Comparison of ENCODE assay signal across 16 cellular contexts in genomic region chr11:96316869-96317268, GRCh38. TPM values are rescaled to one million over a fixed set of nuclear protein-coding genes. Genes with fewer than 3 reads are reported as not detected.
DNase-seq lines count a peak whose midpoint lies in the region; ATAC-seq lines count a peak whose summit lies in the region.
"Had no signal": no experiment of that assay in that cellular context is flagged by ENCODE, and none has a peak within 500 bp of the region (broad histone marks: within the 10 kb centered on the region; RNA-seq: fewer than 3 reads in every experiment).

No MANE protein-coding gene starts in this region.

- no peaks in the 10 kb centered on the region for H3K27me3 Mint-ChIP-seq in dendritic cell treated with granulocyte-macrophage colony-stimulating factor and Interleukin-4, amounts not matched to agents 40 ng/mL and 50 ng/mL, for 4 days
- no peaks in the 10 kb centered on the region for H3K27me3 Mint-ChIP-seq in naive thymus-derived CD8-positive, alpha-beta T cell
- H3K27me3 Mint-ChIP-seq: activated CD4-positive, alpha-beta T cell treated with anti-CD3 and anti-CD28 coated beads, Interleukin-2, amount 10 ng/mL, durations not matched to agents 7 days and 5 days had no signal

- peak overlapping the region; percentile 43 for H3K27ac Mint-ChIP-seq in dendritic cell treated with granulocyte-macrophage colony-stimulating factor and Interleukin-4, amounts not matched to agents 40 ng/mL and 50 ng/mL, for 4 days
- H3K27ac Mint-ChIP-seq in naive thymus-derived CD8-positive, alpha-beta T cell = peak overlapping the region; percentile 23 to 96 (median 80)
- H3K27ac Mint-ChIP-seq: activated CD4-positive, alpha-beta T cell treated with anti-CD3 and anti-CD28 coated beads, Interleukin-2, amount 10 ng/mL, durations not matched to agents 7 days and 5 days had no signal

- intact Hi-C loops in dendritic cell treated with granulocyte-macrophage colony-stimulating factor and Interleukin-4, amounts not matched to agents 40 ng/mL and 50 ng/mL, for 4 days (cut with micrococcal nuclease) = no loop called here
- intact Hi-C loops in left colon (cut with DNase I, micrococcal nuclease) = no loop called here

- H3K36me3 Mint-ChIP-seq in dendritic cell treated with granulocyte-macrophage colony-stimulating factor and Interleukin-4, amounts not matched to agents 40 ng/mL and 50 ng/mL, for 4 days (ENCODE audit: low read depth) = peaks cover 6% of the 10 kb centered on the region
- H3K36me3 Mint-ChIP-seq in naive thymus-derived CD8-positive, alpha-beta T cell = peaks cover 4 to 63% (median 29%) of the 10 kb centered on the region in 3 donors

- POLR2A ChIA-PET in naive thymus-derived CD8-positive, alpha-beta T cell (lab: Charles Lee) = interaction anchor here (1.1 to 1.4 kb wide), 2 partner anchors 10 to 95 kb away, joined by 3 to 5 read pairs; no protein-coding TSS in a partner anchor

- H3K9me3 Mint-ChIP-seq in dendritic cell treated with granulocyte-macrophage colony-stimulating factor and Interleukin-4, amounts not matched to agents 40 ng/mL and 50 ng/mL, for 4 days = no peaks in the 10 kb centered on the region
- no peaks in the 10 kb centered on the region for H3K9me3 Mint-ChIP-seq in naive thymus-derived CD8-positive, alpha-beta T cell

- peak; percentile 39 for DNase-seq in AG20443 (ENCODE audit: low spot score)
- peak; percentile 60 for DNase-seq in ELF-1 (ENCODE audit: low read depth, low spot score)
- no peak for DNase-seq in naive thymus-derived CD8-positive, alpha-beta T cell
- no peak for DNase-seq in D341Med (ENCODE audit: low spot score)
- DNase-seq in NCI-H1694 treated with DMSO at 0.1 percent for 48 hours (lab: John Stamatoyannopoulos, UW) = no peak
- no peak for DNase-seq in left colon
- DNase-seq: activated CD4-positive, alpha-beta T cell treated with anti-CD3 and anti-CD28 coated beads, Interleukin-2, amount 10 ng/mL, durations not matched to agents 7 days and 5 days; activated naive CD4-positive, alpha-beta T cell treated with Interleukin-2 at 50 U/mL for 16 hours; effector memory CD4-positive, alpha-beta T cell; NCI-H1092 treated with DMSO at 0.1 percent for 48 hours; NCI-H510A treated with DMSO at 0.1 percent for 48 hours; posterior cingulate gyrus; small intestine; stimulated activated CD8-positive, alpha-beta memory T cell treated with anti-CD3 and anti-CD28 coated beads, Interleukin-4, amount 100 ng/mL, for 48 hours had no signal

- no peak for ATAC-seq in naive thymus-derived CD8-positive, alpha-beta T cell
- ATAC-seq in left colon (no peak), HG03175 (IDR thresholded peaks at IDR 0.05; ENCODE audit: unreplicated experiment) (no peak)

- H3K4me3 Mint-ChIP-seq in dendritic cell treated with granulocyte-macrophage colony-stimulating factor and Interleukin-4, amounts not matched to agents 40 ng/mL and 50 ng/mL, for 4 days = no peak overlapping the region
- H3K4me3 Mint-ChIP-seq in naive thymus-derived CD8-positive, alpha-beta T cell = peak overlapping the region in 3 of 10 donors; percentile 28 to 57 (median 43)
- H3K4me3 Mint-ChIP-seq: activated CD4-positive, alpha-beta T cell treated with anti-CD3 and anti-CD28 coated beads, Interleukin-2, amount 10 ng/mL, durations not matched to agents 7 days and 5 days had no signal

- H3K4me1 Mint-ChIP-seq in dendritic cell treated with granulocyte-macrophage colony-stimulating factor and Interleukin-4, amounts not matched to agents 40 ng/mL and 50 ng/mL, for 4 days (ENCODE audit: low read depth) = peaks cover 57% of the 10 kb centered on the region
- peaks cover 56 to 100% (median 98%) of the 10 kb centered on the region in 4 donors for H3K4me1 Mint-ChIP-seq in naive thymus-derived CD8-positive, alpha-beta T cell

RNA-seq across cellular contexts. Expression of gene MAML2, which starts 26.1 kb away (rescaled TPM):
- 10 to 100 TPM; 68.2 to 68.5 TPM for total RNA-seq in naive thymus-derived CD8-positive, alpha-beta T cell
- polyA plus RNA-seq in naive thymus-derived CD8-positive, alpha-beta T cell = 10 to 100 TPM in 2 of 3 donors, 1 to 10 TPM in 1; 6.6 to 33.0 (median 15.3) TPM
- 10 to 100 TPM; 14.8 to 16.3 TPM for total RNA-seq in left colon

Comparison
In these comparisons a context has a peak if more than half of its experiments do, and no peak if none do; other contexts are left out.
1. DNase-seq: peak in AG20443 (single experiment) and ELF-1 (single experiment); none in naive thymus-derived CD8-positive, alpha-beta T cell (0 of 10), D341Med (single experiment), NCI-H1694 treated with DMSO at 0.1 percent for 48 hours (single experiment) and left colon (0 of 2).
2. RNA of gene MAML2, which starts 26.1 kb away (total RNA-seq): 68.2 to 68.5 TPM in naive thymus-derived CD8-positive, alpha-beta T cell; 14.8 to 16.3 TPM in left colon; every median in the first group is over 4 times any median in the second.